ENCODE assay signal across 27 cellular contexts in genomic region chr17:76376318-76377133, GRCh38. TPM values are rescaled to one million over a fixed set of nuclear protein-coding genes. Genes with fewer than 3 reads are reported as not detected.
DNase-seq lines count a peak whose midpoint lies in the region; ATAC-seq and TF ChIP-seq lines count a peak whose summit lies in the region.
"Had no signal": no experiment of that assay in that cellular context is flagged by ENCODE, and none has a peak within 500 bp of the region (broad histone marks: within the 10 kb centered on the region; RNA-seq: fewer than 3 reads in every experiment).

No MANE protein-coding gene starts in this region.

- H3K27me3 ChIP-seq in breast epithelium, result no peaks in the 10 kb centered on the region
- no peaks in the 10 kb centered on the region for H3K27me3 ChIP-seq in mammary epithelial cell (ENCODE audit: insufficient read depth, low read length)
- H3K27me3 ChIP-seq in right cardiac atrium (ENCODE audit: control insufficient read depth, insufficient read depth), result no peaks in the 10 kb centered on the region
- H3K27me3 ChIP-seq: esophagus squamous epithelium, spleen, upper lobe of right lung had no signal

- TF ChIP-seq CTCF in breast epithelium (IDR thresholded peaks at IDR 0.05) (no peak), MCF 10A (IDR thresholded peaks at IDR 0.05; ENCODE audit: unreplicated experiment) (no peak), mammary epithelial cell (conservative IDR thresholded peaks at IDR 0.05 in 1 of 2, IDR thresholded peaks at IDR 0.05 in 1 of 2; ENCODE audit: extremely low read depth in 1 of 2, insufficient read depth in 1 of 2, low read depth in 1 of 2, low read length in 2 of 2) (no peak), GM13977 (IDR thresholded peaks at IDR 0.05; ENCODE audit: extremely low read depth, insufficient read depth, missing control alignments) (no peak)

- BruUV-seq in MCF 10A (replicated peaks; lab: Mats Ljungman, UMichigan) (no TSS peak), mammary epithelial cell (replicated peaks; lab: Mats Ljungman, UMichigan) (no TSS peak)

- H3K4me3 Mint-ChIP-seq in MCF 10A (ENCODE audit: unreplicated experiment), result no peak overlapping the region
- H3K4me3 Mint-ChIP-seq: H9, T-cell had no signal

- CTCF ChIA-PET in MCF 10A (lab: Yijun Ruan, JAX) (interaction anchor here (1.0 to 1.5 kb wide), 3 partner anchors 9 to 71 kb away, joined by 3 to 5 read pairs (median 3); no protein-coding TSS in a partner anchor), mammary epithelial cell (lab: Charles Lee; ENCODE audit: low non-redundant PET) (no interaction called here)

- peak overlapping the region; percentile 34 for H2AFZ ChIP-seq in mammary epithelial cell (ENCODE audit: low read depth, low read length)

- no peak overlapping the region for H3K9ac ChIP-seq in mammary epithelial cell (ENCODE audit: insufficient read depth, low read length)
- H3K9ac ChIP-seq: BLaER1 had no signal

- H3K36me3 ChIP-seq in breast epithelium (no peaks in the 10 kb centered on the region), mammary epithelial cell (ENCODE audit: insufficient read depth, low read length) (no peaks in the 10 kb centered on the region)
- H3K36me3 ChIP-seq: BLaER1, esophagus squamous epithelium, spleen, upper lobe of right lung had no signal

- TF ChIP-seq POLR2A in breast epithelium (IDR thresholded peaks at IDR 0.05), result no peak

- POLR2A ChIA-PET in MCF 10A (lab: Yijun Ruan, JAX), result interaction anchor here (1.7 to 3.2 kb wide), 2 partner anchors 8 to 23 kb away, joined by 4 to 9 read pairs; partner anchors contain the start of genes PRPSAP1 and SPHK1

- peaks cover 14% of the 10 kb centered on the region for H3K4me1 Mint-ChIP-seq in MCF 10A (ENCODE audit: insufficient read depth, unreplicated experiment)

- dilution Hi-C loops in mammary epithelial cell (cut with HindIII; ENCODE audit: low sequenced_read_pairs), result no loop called here

- H3K27ac ChIP-seq in breast epithelium (peak overlapping the region; percentile 48 to 56), mammary epithelial cell (ENCODE audit: insufficient read depth, low read depth, low read length) (no peak overlapping the region), right cardiac atrium (ENCODE audit: low read length) (no peak overlapping the region)
- H3K27ac ChIP-seq: A549, BLaER1, spleen, upper lobe of right lung had no signal

- ATAC-seq in right cardiac atrium (peak; percentile 34 to 84), GM21526 (IDR thresholded peaks at IDR 0.05; ENCODE audit: low FRiP score, unreplicated experiment) (no peak)
- ATAC-seq: T-cell, upper lobe of right lung had no signal

- no peak overlapping the region for H3K4me2 ChIP-seq in mammary epithelial cell (ENCODE audit: insufficient read depth, low read depth, low read length)
- H3K4me2 ChIP-seq: A549, BLaER1 had no signal

- H3K9me3 ChIP-seq in breast epithelium (no peaks in the 10 kb centered on the region), mammary epithelial cell (replicated peaks; ENCODE audit: insufficient read depth, low read length) (no peaks in the 10 kb centered on the region), right cardiac atrium (ENCODE audit: control insufficient read depth, low read length) (no peaks in the 10 kb centered on the region)
- H3K9me3 ChIP-seq: A549, BLaER1, Caco-2, esophagus squamous epithelium, spleen, upper lobe of right lung had no signal

- peaks cover 0 to 7% of the 10 kb centered on the region in 2 donors for H3K4me1 ChIP-seq in breast epithelium
- H3K4me1 ChIP-seq in mammary epithelial cell (ENCODE audit: insufficient read depth, low read length), result peaks cover 26% of the 10 kb centered on the region
- peaks cover 6% of the 10 kb centered on the region for H3K4me1 ChIP-seq in right cardiac atrium (ENCODE audit: control insufficient read depth, insufficient read depth, low read length)
- H3K4me1 ChIP-seq: upper lobe of right lung had no signal

- H3K9me3 Mint-ChIP-seq in MCF 10A (ENCODE audit: unreplicated experiment), result no peaks in the 10 kb centered on the region
- H3K9me3 Mint-ChIP-seq: H9, T-cell had no signal

- no peaks in the 10 kb centered on the region for H3K27me3 Mint-ChIP-seq in MCF 10A (ENCODE audit: insufficient read depth, unreplicated experiment)
- H3K27me3 Mint-ChIP-seq: T-cell had no signal

- no peaks in the 10 kb centered on the region for H3K36me3 Mint-ChIP-seq in MCF 10A (ENCODE audit: insufficient read depth, unreplicated experiment)
- H3K36me3 Mint-ChIP-seq: T-cell had no signal

- H3K4me3 ChIP-seq in breast epithelium (no peak overlapping the region), mammary epithelial cell (replicated peaks in 1 of 3; ENCODE audit: insufficient read depth in 1 of 3, low read depth in 2 of 3, low read length in 3 of 3) (no peak overlapping the region), right cardiac atrium (ENCODE audit: low read length) (no peak overlapping the region)
- H3K4me3 ChIP-seq: A549, BLaER1, esophagus squamous epithelium, spleen, upper lobe of right lung had no signal

- no peak for DNase-seq in breast epithelium (ENCODE audit: low spot score in 2 of 2)
- no peak for DNase-seq in MCF 10A (ENCODE audit: unreplicated experiment)
- no peak for DNase-seq in mammary epithelial cell
- peak; percentile 42 to 59 (median 58) for DNase-seq in right cardiac atrium
- DNase-seq in DMS153 treated with DMSO at 0.1 percent for 48 hours (lab: John Stamatoyannopoulos, UW; ENCODE audit: unreplicated experiment), result no peak
- DNase-seq in GM13977 (ENCODE audit: low spot score), result no peak
- DNase-seq in DMS 273 treated with DMSO at 0.1 percent for 48 hours (lab: John Stamatoyannopoulos, UW), result no peak
- DNase-seq: activated CD4-positive, alpha-beta T cell treated with anti-CD3 and anti-CD28 coated beads, Interleukin-2, amount 50 U/mL, for 1 hour; activated CD8-positive, alpha-beta memory T cell treated with anti-CD3 and anti-CD28 coated beads, Interleukin-2, amount 50 U/mL, for 48 hours; activated effector memory CD4-positive, alpha-beta T cell treated with Interleukin-2 at 50 U/mL for 16 hours; Caco-2; cerebellar nuclear complex; effector CD8-positive, alpha-beta T cell; esophagus squamous epithelium; glutamatergic neuron; H9; NCI-H1105 treated with DMSO at 0.1 percent for 48 hours; NCI-H2107; NCI-H510A treated with DMSO at 0.1 percent for 48 hours; SHP77; spleen; stimulated activated CD4-positive, alpha-beta T cell treated with anti-CD3 and anti-CD28 coated beads, Interleukin-4, amount 100 ng/mL, for 24 hours; T-cell; upper lobe of right lung had no signal

- 48% methylated on average over 8 of the region's 8 CpGs for WGBS in mammary epithelial cell (ENCODE audit: low coverage, missing lambda C conversion rate)
- WGBS in right cardiac atrium, result 67% methylated on average over 8 of the region's 8 CpGs

- peaks cover under 1% of the 10 kb centered on the region for H3K79me2 ChIP-seq in mammary epithelial cell (ENCODE audit: insufficient read depth, low read length)

- no peak overlapping the region for H3K27ac Mint-ChIP-seq in MCF 10A (ENCODE audit: low read depth, unreplicated experiment)
- H3K27ac Mint-ChIP-seq: H9, T-cell had no signal

- intact Hi-C loops in breast epithelium (cut with DNase I; ENCODE audit: low total_unique reads) (no loop called here), MCF 10A (cut with micrococcal nuclease) (no loop called here), mammary epithelial cell (cut with micrococcal nuclease) (no loop called here), right cardiac atrium (cut with DNase I) (no loop called here)

- in situ Hi-C loops in mammary epithelial cell (cut with MboI; ENCODE audit: low sequenced_read_pairs in 2 of 2) (no loop called here), GM13977 (cut with MboI; ENCODE audit: low pct_unique_long_range_greater_than_20kb, low sequenced_read_pairs, unreplicated experiment) (no loop called here)

- H4K20me1 ChIP-seq in mammary epithelial cell (ENCODE audit: insufficient read depth, low read length), result no peaks in the 10 kb centered on the region

RNA-seq across cellular contexts. Expression of gene SPHK1, which starts 7.9 kb away (rescaled TPM):
- total RNA-seq in breast epithelium (10 to 100 TPM in 2 of 3 donors, 1 to 10 TPM in 1; 9.6 to 28.5 (median 23.0) TPM), MCF 10A (2022) (7.1 and 12.6 TPM in 2 replicates), mammary epithelial cell (100 to 1,000 TPM; 150 to 240 TPM), right cardiac atrium (10 to 100 TPM in 1 of 4 donors, 1 to 10 TPM in 3; 3.5 to 13.6 (median 3.8) TPM)
- polyA plus RNA-seq in mammary epithelial cell (121 TPM), right cardiac atrium (3.8 TPM)
- 50.6 TPM for polyA minus RNA-seq in mammary epithelial cell

RNA-seq across cellular contexts. Expression of gene PRPSAP1, which starts 22.8 kb away (rescaled TPM):
- 100 to 1,000 TPM in 1 of 3 donors, 10 to 100 TPM in 2; 71.4 to 110 (median 78.3) TPM for total RNA-seq in breast epithelium
- 25.9 and 42.3 TPM in 2 replicates for total RNA-seq in MCF 10A (2022)
- total RNA-seq in mammary epithelial cell, result 10 to 100 TPM; 56.4 to 84.0 TPM
- 70.3 TPM for polyA plus RNA-seq in mammary epithelial cell
- 154 TPM for polyA minus RNA-seq in mammary epithelial cell
- 10 to 100 TPM; 31.9 to 45.3 (median 39.1) TPM for total RNA-seq in right cardiac atrium
- polyA plus RNA-seq in right cardiac atrium, result 37.4 TPM

Comparison
In these comparisons a context has a peak if more than half of its experiments do, and no peak if none do; other contexts are left out.
1. H3K27ac ChIP-seq: peak in breast epithelium (2 of 2); none in mammary epithelial cell (single experiment) and right cardiac atrium (single experiment).
2. RNA of gene SPHK1, which starts 7.9 kb away (total RNA-seq): 150 to 240 TPM in mammary epithelial cell; 9.6 to 28.5 TPM in breast epithelium, 7.1 to 12.6 TPM in MCF 10A and 3.5 to 13.6 TPM in right cardiac atrium; every median in the first group is over 4 times any median in the second.
3. DNase-seq: peak in right cardiac atrium (3 of 3); none in breast epithelium (0 of 2), MCF 10A (single experiment), mammary epithelial cell (single experiment), DMS153 treated with DMSO at 0.1 percent for 48 hours (single experiment), GM13977 (single experiment) and DMS 273 treated with DMSO at 0.1 percent for 48 hours (single experiment).